ENCODE assay signal across 8 cellular contexts in genomic region chr20:49187330-49188100, GRCh38. TPM values are rescaled to one million over a fixed set of nuclear protein-coding genes. Genes with fewer than 3 reads are reported as not detected.
DNase-seq lines count a peak whose midpoint lies in the region; ATAC-seq and TF ChIP-seq lines count a peak whose summit lies in the region.

No MANE protein-coding gene starts in this region.

- in situ Hi-C loops in SK-MEL-5 (cut with HindIII; ENCODE audit: low pct_unique_long_range_greater_than_20kb, low sequenced_read_pairs) (loop anchor here (10.0 kb wide), 1 partner anchor 53 kb away; no protein-coding TSS in a partner anchor), mammary epithelial cell (cut with MboI; ENCODE audit: low sequenced_read_pairs in 2 of 2) (no loop called here)

- peak overlapping the region; percentile 78 for H2AFZ ChIP-seq in mammary epithelial cell (ENCODE audit: low read depth, low read length)

- CTCF ChIA-PET in mammary epithelial cell (lab: Charles Lee; ENCODE audit: low non-redundant PET): interaction anchor here (0.6 to 0.8 kb wide), 2 partner anchors 15 to 30 kb away, joined by 3 to 5 read pairs; no protein-coding TSS in a partner anchor

- peak; percentile 44 for ATAC-seq in HG03064 (IDR thresholded peaks at IDR 0.05; ENCODE audit: low read depth, unreplicated experiment)

- no peak for TF ChIP-seq RAD21 in liver (IDR thresholded peaks at IDR 0.05)

- peak overlapping the region; percentile 89 for H3K4me2 ChIP-seq in mammary epithelial cell (ENCODE audit: insufficient read depth, low read depth, low read length)

- no peak for TF ChIP-seq CTCF in mammary epithelial cell (conservative IDR thresholded peaks at IDR 0.05 in 1 of 2, IDR thresholded peaks at IDR 0.05 in 1 of 2; ENCODE audit: extremely low read depth in 1 of 2, insufficient read depth in 1 of 2, low read depth in 1 of 2, low read length in 2 of 2)
- no peak for TF ChIP-seq CTCF in liver (IDR thresholded peaks at IDR 0.05; ENCODE audit: low read depth, low read length, missing input control)

- H3K4me1 ChIP-seq in mammary epithelial cell (ENCODE audit: insufficient read depth, low read length) (peaks cover 7% of the 10 kb centered on the region), liver (ENCODE audit: control insufficient read depth in 4 of 4, insufficient read depth in 4 of 4, low read length in 3 of 4) (peaks cover 11 to 27% (median 17%) of the 10 kb centered on the region in 4 donors)

- peak overlapping the region; percentile 38 for H3K27ac ChIP-seq in mammary epithelial cell (ENCODE audit: insufficient read depth, low read depth, low read length)
- peak overlapping the region; percentile 84 to 95 for H3K27ac ChIP-seq in liver (ENCODE audit: low read depth in 1 of 2, low read length in 2 of 2)

- H3K36me3 ChIP-seq in mammary epithelial cell (ENCODE audit: insufficient read depth, low read length) (no peaks in the 10 kb centered on the region), liver (ENCODE audit: control insufficient read depth in 4 of 4, insufficient read depth in 3 of 4, low read depth in 1 of 4, low read length in 3 of 4) (peaks cover 0 to 2% (median 0%) of the 10 kb centered on the region in 4 donors)

- no TSS peak for BruUV-seq in mammary epithelial cell (replicated peaks; lab: Mats Ljungman, UMichigan)

- H3K4me3 ChIP-seq in mammary epithelial cell (replicated peaks in 1 of 3; ENCODE audit: insufficient read depth in 1 of 3, low read depth in 2 of 3, low read length in 3 of 3): peak overlapping the region; percentile 67 to 82 (median 79)
- H3K4me3 ChIP-seq in liver (ENCODE audit: low read depth in 1 of 3, low read length in 3 of 3): peak overlapping the region; percentile 92 to 98 (median 94)

- H3K27me3 ChIP-seq in mammary epithelial cell (ENCODE audit: insufficient read depth, low read length) (no peaks in the 10 kb centered on the region), liver (ENCODE audit: control insufficient read depth in 4 of 4, insufficient read depth in 4 of 4, low read length in 3 of 4) (no peaks in the 10 kb centered on the region)

- under 1% methylated on average over 30 of the region's 58 CpGs for WGBS in mammary epithelial cell (ENCODE audit: low coverage, missing lambda C conversion rate)
- WGBS in liver: under 1% methylated on average over 58 of the region's 58 CpGs

- dilution Hi-C loops in mammary epithelial cell (cut with HindIII; ENCODE audit: low sequenced_read_pairs): loop anchor here (5.0 to 10.0 kb wide), 3 partner anchors 35 to 57 kb away; no protein-coding TSS in a partner anchor

- H3K9me3 ChIP-seq in mammary epithelial cell (replicated peaks; ENCODE audit: insufficient read depth, low read length) (no peaks in the 10 kb centered on the region), liver (ENCODE audit: control insufficient read depth in 4 of 4, low read length in 3 of 4) (no peaks in the 10 kb centered on the region)

- DNase-seq in NCI-H1092 treated with DMSO at 0.1 percent for 48 hours (lab: John Stamatoyannopoulos, UW) (peak; percentile 18), NCI-H1092 (lab: John Stamatoyannopoulos, UW) (no peak), SK-MEL-5 (ENCODE audit: low read depth, low spot score) (peak; percentile 7), mammary epithelial cell (no peak), T-helper 9 cell (no peak)
- DNase-seq in stimulated activated CD8-positive, alpha-beta memory T cell treated with anti-CD3 and anti-CD28 coated beads, Interleukin-4, amount 100 ng/mL, for 48 hours: peak; percentile 49

- H4K20me1 ChIP-seq in mammary epithelial cell (ENCODE audit: insufficient read depth, low read length): no peaks in the 10 kb centered on the region

- intact Hi-C loops in mammary epithelial cell (cut with micrococcal nuclease): loop anchor here (1.0 to 2.0 kb wide), 3 partner anchors 30 to 91 kb away; partner anchors contain the start of gene ZNFX1

- H3K79me2 ChIP-seq in mammary epithelial cell (ENCODE audit: insufficient read depth, low read length): peaks cover 56% of the 10 kb centered on the region

- H3K9ac ChIP-seq in mammary epithelial cell (ENCODE audit: insufficient read depth, low read length): peak overlapping the region; percentile 79
- peak overlapping the region; percentile 29 to 92 for H3K9ac ChIP-seq in liver (ENCODE audit: low read depth in 1 of 2, low read length in 2 of 2)

TF ChIP-seq in liver, 16 proteins besides CTCF, POLR2A, EP300 and RAD21:
- TF ChIP-seq HNF4G (IDR thresholded peaks at IDR 0.05): no peak
- no peak for TF ChIP-seq ATF3 (IDR thresholded peaks at IDR 0.05)
- TF ChIP-seq FOXA2 (IDR thresholded peaks at IDR 0.05): no peak
- TF ChIP-seq TAF1 (conservative IDR thresholded peaks at IDR 0.05): no peak
- no peak for TF ChIP-seq NR2F2 (IDR thresholded peaks at IDR 0.05)
- no peak for TF ChIP-seq MAX (IDR thresholded peaks at IDR 0.05)
- no peak for TF ChIP-seq RXRA (IDR thresholded peaks at IDR 0.05)

RNA-seq across cellular contexts. Expression of gene STAU1, which starts 0.6 kb away (rescaled TPM):
- 40.5 and 42.4 TPM in 2 replicates for total RNA-seq in SK-MEL-5 (2014; rRNA removed; shearing (Covaris generic))
- polyA plus RNA-seq in SK-MEL-5 (2015; cell fraction: cytosol; rRNA removed): 80.7 and 102 TPM in 2 replicates
- 30.6 and 31.6 TPM in 2 replicates for polyA plus RNA-seq in SK-MEL-5 (2015; cell fraction: nucleus; rRNA removed)
- total RNA-seq in mammary epithelial cell (10 to 100 TPM; 52.7 to 87.1 TPM), liver (10 to 100 TPM; 59.4 to 89.2 TPM)
- polyA plus RNA-seq in mammary epithelial cell (41.6 TPM), liver (10 to 100 TPM; 53.5 to 71.0 TPM)
- 107 TPM for polyA minus RNA-seq in mammary epithelial cell

RNA-seq across cellular contexts. Expression of gene DDX27, which starts 31.7 kb away (rescaled TPM):
- total RNA-seq in SK-MEL-5 (2014; rRNA removed; shearing (Covaris generic)): 53.7 and 54.8 TPM in 2 replicates
- polyA plus RNA-seq in SK-MEL-5 (2015; cell fraction: cytosol; rRNA removed): 38.8 and 46.3 TPM in 2 replicates
- polyA plus RNA-seq in SK-MEL-5 (2015; cell fraction: nucleus; rRNA removed): 42.0 and 51.8 TPM in 2 replicates
- 10 to 100 TPM; 39.0 to 44.1 TPM for total RNA-seq in mammary epithelial cell
- 36.9 TPM for polyA plus RNA-seq in mammary epithelial cell
- polyA minus RNA-seq in mammary epithelial cell: 52.4 TPM
- 10 to 100 TPM; 13.8 to 16.0 TPM for total RNA-seq in liver
- 10 to 100 TPM in 1 of 2 donors, 1 to 10 TPM in 1; 8.8 to 12.1 TPM for polyA plus RNA-seq in liver

Comparison
In these comparisons a context has a peak if more than half of its experiments do, and no peak if none do; other contexts are left out.
1. DNase-seq: peak in NCI-H1092 treated with DMSO at 0.1 percent for 48 hours (single experiment), SK-MEL-5 (single experiment) and stimulated activated CD8-positive, alpha-beta memory T cell treated with anti-CD3 and anti-CD28 coated beads, Interleukin-4, amount 100 ng/mL, for 48 hours (single experiment); none in NCI-H1092 (single experiment), mammary epithelial cell (single experiment) and T-helper 9 cell (single experiment).